12 cellular contexts compared by ENCODE assay signal in genomic region chr11:59267196-59267595, GRCh38. TPM values are rescaled to one million over a fixed set of nuclear protein-coding genes. Genes with fewer than 3 reads are reported as not detected.
DNase-seq lines count a peak whose midpoint lies in the region; ATAC-seq and TF ChIP-seq lines count a peak whose summit lies in the region.
"Had no signal": no experiment of that assay in that cellular context is flagged by ENCODE, and none has a peak within 500 bp of the region (broad histone marks: within the 10 kb centered on the region; RNA-seq: fewer than 3 reads in every experiment).

No MANE protein-coding gene starts in this region.

- H3K27ac ChIP-seq in breast epithelium, result peak overlapping the region; percentile 66 to 70
- peak overlapping the region in 2 of 3 donors; percentile 11 to 27 for H3K27ac ChIP-seq in thyroid gland
- no peak overlapping the region for H3K27ac ChIP-seq in adrenal gland

- intact Hi-C loops in breast epithelium (cut with DNase I; ENCODE audit: low total_unique reads), result no loop called here
- intact Hi-C loops in MCF 10A (cut with micrococcal nuclease), result no loop called here
- intact Hi-C loops in thyroid gland (cut with DNase I), result no loop called here
- intact Hi-C loops in adrenal gland (cut with DNase I), result no loop called here

- H3K27ac Mint-ChIP-seq in MCF 10A (ENCODE audit: low read depth, unreplicated experiment), result no peak overlapping the region

- H3K27me3 ChIP-seq in breast epithelium (no peaks in the 10 kb centered on the region), thyroid gland (no peaks in the 10 kb centered on the region), adrenal gland (no peaks in the 10 kb centered on the region)

- 29 to 40% methylated on average over 1 to 2 of the region's 4 CpGs for WGBS in thyroid gland, 2 donors
- WGBS in adrenal gland, 4 donors, result 64 to 92% (median 74%) methylated on average over 4 of the region's 4 CpGs

- no TSS peak for BruUV-seq in MCF 10A (replicated peaks; lab: Mats Ljungman, UMichigan)

- H3K4me3 ChIP-seq in breast epithelium (no peak overlapping the region), thyroid gland (replicated peaks in 1 of 3) (no peak overlapping the region), adrenal gland (no peak overlapping the region)

- H3K27me3 Mint-ChIP-seq in MCF 10A (ENCODE audit: insufficient read depth, unreplicated experiment), result no peaks in the 10 kb centered on the region

- no peak overlapping the region for H3K4me3 Mint-ChIP-seq in MCF 10A (ENCODE audit: unreplicated experiment)

- H3K9me3 ChIP-seq in breast epithelium, result no peaks in the 10 kb centered on the region
- no peaks in the 10 kb centered on the region for H3K9me3 ChIP-seq in thyroid gland
- no peaks in the 10 kb centered on the region for H3K9me3 ChIP-seq in adrenal gland (replicated peaks in 1 of 3)
- H3K9me3 ChIP-seq: SK-N-SH had no signal

- ATAC-seq in HG02678 (IDR thresholded peaks at IDR 0.05; ENCODE audit: unreplicated experiment) (peak; percentile 78), HG03558 (IDR thresholded peaks at IDR 0.05; ENCODE audit: extremely low read depth, unreplicated experiment) (peak; percentile 81)
- ATAC-seq: left ventricle myocardium superior had no signal

- CTCF ChIA-PET in MCF 10A (lab: Yijun Ruan, JAX), result interaction anchor here (0.6 to 0.8 kb wide), 4 partner anchors 97 to 1985 kb away, joined by 3 read pairs; no protein-coding TSS in a partner anchor

- H3K4me1 ChIP-seq in breast epithelium, result no peaks in the 10 kb centered on the region
- H3K4me1 ChIP-seq in thyroid gland, result peaks cover 9 to 27% of the 10 kb centered on the region in 2 donors
- H3K4me1 ChIP-seq in adrenal gland (replicated peaks in 1 of 2), result no peaks in the 10 kb centered on the region

- H3K9me3 Mint-ChIP-seq in MCF 10A (ENCODE audit: unreplicated experiment), result no peaks in the 10 kb centered on the region

- H3K36me3 ChIP-seq in breast epithelium (no peaks in the 10 kb centered on the region), thyroid gland (no peaks in the 10 kb centered on the region), adrenal gland (replicated peaks in 1 of 2) (no peaks in the 10 kb centered on the region)

- peak in 1 of 2 donors; percentile 45 for DNase-seq in breast epithelium (ENCODE audit: low spot score in 2 of 2)
- DNase-seq in MCF 10A (ENCODE audit: unreplicated experiment), result no peak
- DNase-seq in thyroid gland, result peak; percentile 20 to 31
- DNase-seq in erythroblast (lab: John Stamatoyannopoulos, UW), result no peak
- no peak for DNase-seq in adrenal gland
- DNase-seq in COLO668 (lab: John Stamatoyannopoulos, UW; ENCODE audit: unreplicated experiment), result no peak
- DNase-seq: left ventricle myocardium superior, SK-N-SH had no signal

- H3K36me3 Mint-ChIP-seq in MCF 10A (ENCODE audit: insufficient read depth, unreplicated experiment), result no peaks in the 10 kb centered on the region

- peaks cover 7% of the 10 kb centered on the region for H3K4me1 Mint-ChIP-seq in MCF 10A (ENCODE audit: insufficient read depth, unreplicated experiment)

- TF ChIP-seq CTCF in breast epithelium (IDR thresholded peaks at IDR 0.05) (no peak), MCF 10A (IDR thresholded peaks at IDR 0.05; ENCODE audit: unreplicated experiment) (no peak), thyroid gland (IDR thresholded peaks at IDR 0.05) (no peak), adrenal gland (IDR thresholded peaks at IDR 0.05) (no peak)

- POLR2A ChIA-PET in MCF 10A (lab: Yijun Ruan, JAX), result no interaction called here

- TF ChIP-seq POLR2A in breast epithelium (IDR thresholded peaks at IDR 0.05), result no peak
- TF ChIP-seq POLR2A in thyroid gland (IDR thresholded peaks at IDR 0.05), result no peak
- TF ChIP-seq POLR2A in erythroblast (IDR thresholded peaks at IDR 0.05; ENCODE audit: low read length), result no peak
- TF ChIP-seq POLR2A in adrenal gland (IDR thresholded peaks at IDR 0.05), result no peak

RNA-seq across cellular contexts. Expression of gene MPEG1, which starts 54.5 kb away (rescaled TPM):
- total RNA-seq in breast epithelium (10 to 100 TPM in 2 of 3 donors, 1 to 10 TPM in 1; 2.6 to 65.4 (median 13.2) TPM), MCF 10A (2022) (not detected in 2 replicates), thyroid gland (10 to 100 TPM in 3 of 4 donors, 1 to 10 TPM in 1; 5.8 to 16.3 (median 11.5) TPM), adrenal gland (10 to 100 TPM; 18.7 to 54.8 (median 37.3) TPM)
- polyA plus RNA-seq in adrenal gland, result 10 to 100 TPM in 1 of 3 donors, 1 to 10 TPM in 2; 4.5 to 10.2 (median 6.9) TPM
- total RNA-seq: A673, fibroblast of villous mesenchyme had no signal
- polyA plus RNA-seq: SK-N-SH had no signal

Comparison
In these comparisons a context has a peak if more than half of its experiments do, and no peak if none do; other contexts are left out.
1. DNase-seq: peak in thyroid gland (2 of 2); none in MCF 10A (single experiment), erythroblast (0 of 2), adrenal gland (0 of 7) and COLO668 (single experiment).
2. H3K27ac ChIP-seq: peak in breast epithelium (2 of 2) and thyroid gland (2 of 3); none in adrenal gland (0 of 5).